In genomic region chr9:95726756-95727155, GRCh38 we compare ENCODE assay signal across 8 cellular contexts.
DNase-seq lines count a peak whose midpoint lies in the region; ATAC-seq and TF ChIP-seq lines count a peak whose summit lies in the region.

No MANE protein-coding gene starts in this region.

- no peak overlapping the region for H2BK120ac ChIP-seq in mesendoderm (ENCODE audit: low read depth, low read length)

- no peak overlapping the region for H3K23ac ChIP-seq in mesendoderm (ENCODE audit: low read length)

- H3K4me1 ChIP-seq in mesendoderm (ENCODE audit: control insufficient read depth, low read depth, low read length) = no peaks in the 10 kb centered on the region

- no peak overlapping the region for H3K56ac ChIP-seq in mesendoderm (ENCODE audit: low read length)

- no peak overlapping the region for H3K4me3 ChIP-seq in mesendoderm (ENCODE audit: low read length)

- no peak overlapping the region for H2BK15ac ChIP-seq in mesendoderm (replicated peaks; ENCODE audit: low read depth)

- no peak overlapping the region for H2AK5ac ChIP-seq in mesendoderm (ENCODE audit: low read length)

- no peak overlapping the region for H3K4ac ChIP-seq in mesendoderm (ENCODE audit: low read depth, low read length)

- no peak overlapping the region for H3K27ac ChIP-seq in mesendoderm (ENCODE audit: low read depth, low read length)

- no peak overlapping the region for H2BK5ac ChIP-seq in mesendoderm (ENCODE audit: low read length)

- no peaks in the 10 kb centered on the region for H3K79me1 ChIP-seq in mesendoderm (ENCODE audit: low read length)

- TF ChIP-seq CTCF in GM20000 (IDR thresholded peaks at IDR 0.05; ENCODE audit: extremely low read depth, missing control alignments) = peak; percentile 38

- H3K9ac ChIP-seq in mesendoderm (ENCODE audit: low read length) = no peak overlapping the region

- DNase-seq in AG08395 (ENCODE audit: low spot score) (peak; percentile 71), GM20000 (ENCODE audit: low spot score) (peak; percentile 75), NCI-H748 treated with DMSO at 0.1 percent for 48 hours (lab: John Stamatoyannopoulos, UW) (peak; percentile 61), dedifferentiated amniotic fluid mesenchymal stem cell (ENCODE audit: extremely low spot score) (peak; percentile 80), mesendoderm (peak; percentile 51), islet precursor cell (no peak), ecto neural progenitor cell (ENCODE audit: low spot score) (no peak)

- H3K27me3 ChIP-seq in mesendoderm (ENCODE audit: insufficient read depth, low read length, poor library complexity) = no peaks in the 10 kb centered on the region

- no peaks in the 10 kb centered on the region for H3K36me3 ChIP-seq in mesendoderm (ENCODE audit: control insufficient read depth, insufficient read depth, low read length)

- H4K8ac ChIP-seq in mesendoderm (ENCODE audit: low read depth, low read length) = no peak overlapping the region

- no CpG with 5 or more reads among the region's 2 CpGs for WGBS in mesendoderm (ENCODE audit: extremely low coverage, insufficient coverage, low lambda C conversion rate)

- no peak overlapping the region for H3K4me2 ChIP-seq in mesendoderm (ENCODE audit: low read length)

- H3K79me2 ChIP-seq in mesendoderm (ENCODE audit: control insufficient read depth, insufficient read depth, low read length) = no peaks in the 10 kb centered on the region

- no peak overlapping the region for H3K18ac ChIP-seq in mesendoderm (ENCODE audit: low read length)

- H4K5ac ChIP-seq in mesendoderm (ENCODE audit: low read length) = no peak overlapping the region

- ATAC-seq in GM18502 (IDR thresholded peaks at IDR 0.05; ENCODE audit: poor library complexity, unreplicated experiment) = no peak

Comparison
In these comparisons a context has a peak if more than half of its experiments do, and no peak if none do; other contexts are left out.
1. DNase-seq: peak in AG08395 (single experiment), GM20000 (single experiment), NCI-H748 treated with DMSO at 0.1 percent for 48 hours (single experiment), dedifferentiated amniotic fluid mesenchymal stem cell (single experiment) and mesendoderm (single experiment); none in islet precursor cell (single experiment) and ecto neural progenitor cell (single experiment).